Comparison of ENCODE assay signal across 24 cellular contexts in the genomic region with DNA sequence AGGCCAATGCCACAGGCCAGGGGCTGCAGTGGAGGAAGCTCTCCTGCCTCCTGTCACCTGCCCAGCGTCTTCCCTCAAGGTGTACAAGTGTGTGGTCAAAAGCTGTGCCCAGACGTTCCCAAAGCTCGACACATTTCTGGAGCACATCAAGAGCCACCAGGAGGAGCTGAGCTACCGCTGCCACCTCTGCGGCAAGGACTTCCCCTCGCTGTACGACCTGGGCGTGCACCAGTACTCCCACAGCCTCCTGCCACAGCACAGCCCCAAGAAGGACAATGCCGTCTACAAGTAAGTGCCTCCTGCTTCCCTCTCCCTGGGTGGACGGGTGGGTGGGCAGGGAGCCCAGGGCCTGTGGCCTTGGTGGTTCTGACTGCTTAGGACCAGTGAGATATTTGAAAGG. TPM values are rescaled to one million over a fixed set of nuclear protein-coding genes. Genes with fewer than 3 reads are reported as not detected.
A peak's percentile ranks its signal among the peaks of the same experiment; 100 is the strongest.
DNase-seq lines count a peak whose midpoint lies in the region; ATAC-seq and TF ChIP-seq lines count a peak whose summit lies in the region.
"Had no signal": no experiment of that assay in that cellular context is flagged by ENCODE, and none has a peak within 500 bp of the region (broad histone marks: within the 10 kb centered on the region; RNA-seq: fewer than 3 reads in every experiment).

No MANE protein-coding gene starts in this region.

- peak; percentile 18 for TF ChIP-seq CTCF in GM10266 (IDR thresholded peaks at IDR 0.05; ENCODE audit: control insufficient read depth, insufficient read depth, low read depth, missing control alignments)
- TF ChIP-seq CTCF in Panc1 (IDR thresholded peaks at IDR 0.05) = no peak
- no peak for TF ChIP-seq CTCF in left lung (IDR thresholded peaks at IDR 0.05)
- TF ChIP-seq CTCF in foreskin keratinocyte (conservative IDR thresholded peaks at IDR 0.05) = no peak

- peaks cover 20 to 29% of the 10 kb centered on the region in 2 donors for H3K4me1 Mint-ChIP-seq in stimulated activated naive B cell treated with anti-CD40 and anti-IgM and Interleukin-4, amounts not matched to agents 10 μg/mL and 1 μg/mL and 100 μg/mL, for 72 hours
- H3K4me1 Mint-ChIP-seq: T-cell had no signal

- H3K4me1 ChIP-seq in Panc1 (ENCODE audit: control insufficient read depth, insufficient read depth, low read length) = no peaks in the 10 kb centered on the region
- no peaks in the 10 kb centered on the region for H3K4me1 ChIP-seq in left lung
- no peaks in the 10 kb centered on the region for H3K4me1 ChIP-seq in effector memory CD4-positive, alpha-beta T cell (ENCODE audit: control insufficient read depth, insufficient read depth, low read length, poor library complexity, severe bottlenecking)
- H3K4me1 ChIP-seq in foreskin keratinocyte = no peaks in the 10 kb centered on the region
- H3K4me1 ChIP-seq: SJSA1 had no signal

- ATAC-seq in Panc1 (peak; percentile 69), left lung (peak; percentile 93), foreskin keratinocyte (no peak)
- ATAC-seq in stimulated activated naive B cell treated with anti-CD40 and anti-IgM and Interleukin-4, amounts not matched to agents 10 μg/mL and 1 μg/mL and 100 μg/mL, for 72 hours (replicated peaks) = no peak
- ATAC-seq: naive thymus-derived CD8-positive, alpha-beta T cell; T-cell had no signal

- no peaks in the 10 kb centered on the region for H3K9me3 Mint-ChIP-seq in stimulated activated naive B cell treated with anti-CD40 and anti-IgM and Interleukin-4, amounts not matched to agents 10 μg/mL and 1 μg/mL and 100 μg/mL, for 72 hours
- H3K9me3 Mint-ChIP-seq: activated naive CD8-positive, alpha-beta T cell treated with anti-CD3 and anti-CD28 coated beads, Interleukin-2, amount 10 ng/mL, durations not matched to agents 7 days and 5 days; naive thymus-derived CD8-positive, alpha-beta T cell; T-cell had no signal

- CTCF ChIA-PET in Panc1 (lab: Charles Lee) = no interaction called here

- peaks cover 20 to 48% of the 10 kb centered on the region in 2 donors for H3K36me3 Mint-ChIP-seq in stimulated activated naive B cell treated with anti-CD40 and anti-IgM and Interleukin-4, amounts not matched to agents 10 μg/mL and 1 μg/mL and 100 μg/mL, for 72 hours

- H3K27me3 ChIP-seq in Panc1 (ENCODE audit: control insufficient read depth, insufficient read depth, low read length) (no peaks in the 10 kb centered on the region), left lung (no peaks in the 10 kb centered on the region), foreskin keratinocyte (no peaks in the 10 kb centered on the region)
- no peaks in the 10 kb centered on the region for H3K27me3 ChIP-seq in effector memory CD4-positive, alpha-beta T cell (replicated peaks; ENCODE audit: control insufficient read depth, insufficient read depth, low read length, poor library complexity, severe bottlenecking)
- H3K27me3 ChIP-seq: SJSA1 had no signal

- no peak overlapping the region for H3K27ac Mint-ChIP-seq in stimulated activated naive B cell treated with anti-CD40 and anti-IgM and Interleukin-4, amounts not matched to agents 10 μg/mL and 1 μg/mL and 100 μg/mL, for 72 hours
- H3K27ac Mint-ChIP-seq: activated naive CD8-positive, alpha-beta T cell treated with anti-CD3 and anti-CD28 coated beads, Interleukin-2, amount 10 ng/mL, durations not matched to agents 7 days and 5 days; T-cell had no signal

- no peaks in the 10 kb centered on the region for H3K27me3 Mint-ChIP-seq in stimulated activated naive B cell treated with anti-CD40 and anti-IgM and Interleukin-4, amounts not matched to agents 10 μg/mL and 1 μg/mL and 100 μg/mL, for 72 hours
- H3K27me3 Mint-ChIP-seq: activated naive CD8-positive, alpha-beta T cell treated with anti-CD3 and anti-CD28 coated beads, Interleukin-2, amount 10 ng/mL, durations not matched to agents 7 days and 5 days; naive thymus-derived CD8-positive, alpha-beta T cell; T-cell had no signal

- POLR2A ChIA-PET in Panc1 (lab: Charles Lee) = no interaction called here

- DNase-seq in GM10266 (ENCODE audit: extremely low spot score) (no peak), Panc1 (ENCODE audit: low read depth, low spot score) (no peak), left lung (peak in 1 of 2 donors; percentile 73), NOMO-1 treated with dmso at 0.1 percent for 144 hours (lab: John Stamatoyannopoulos, UW; ENCODE audit: unreplicated experiment) (no peak), foreskin keratinocyte (no peak)
- DNase-seq in stimulated activated naive B cell treated with anti-CD40 and anti-IgM and Interleukin-4, amounts not matched to agents 10 μg/mL and 1 μg/mL and 100 μg/mL, for 72 hours = peak; percentile 20
- DNase-seq in effector memory CD4-positive, alpha-beta T cell = no peak
- DNase-seq: ACHN; activated CD4-positive, alpha-beta T cell treated with anti-CD3 and anti-CD28 coated beads, Interleukin-2, amount 50 U/mL, for 48 hours; activated CD4-positive, CD25-positive, alpha-beta regulatory T cell treated with anti-CD3 and anti-CD28 coated beads, Interleukin-2, amount 50 U/mL, for 72 hours; activated gamma-delta T cell treated with Interleukin-2 at 50 U/mL for 16 hours; activated naive CD8-positive, alpha-beta T cell treated with anti-CD3 and anti-CD28 coated beads, Interleukin-2, amount 10 ng/mL, durations not matched to agents 7 days and 5 days; activated T-cell treated with anti-CD3 and anti-CD28 coated beads, Interleukin-2, amount 50 U/mL, for 48 hours; effector CD4-positive, alpha-beta T cell; HCEC 1CT; MV-4-11; naive thymus-derived CD8-positive, alpha-beta T cell; NCI-H1436; NCI-H226; nucleus accumbens; stimulated activated naive CD4-positive, alpha-beta T cell treated with Interleukin-2 at 50 U/mL for 16 hours; T-cell had no signal

- no TSS peak for BruUV-seq in Panc1 (replicated peaks; lab: Mats Ljungman, UMichigan)

- in situ Hi-C loops in Panc1 (cut with HindIII; ENCODE audit: low pct_unique_long_range_greater_than_20kb, low sequenced_read_pairs) = no loop called here

- H3K9me3 ChIP-seq in Panc1 (ENCODE audit: control insufficient read depth, insufficient read depth, low read depth, low read length) (no peaks in the 10 kb centered on the region), left lung (no peaks in the 10 kb centered on the region)
- H3K9me3 ChIP-seq in effector memory CD4-positive, alpha-beta T cell (ENCODE audit: control insufficient read depth, low read length) = no peaks in the 10 kb centered on the region
- H3K9me3 ChIP-seq: SJSA1 had no signal

- no peak overlapping the region for H3K4me3 ChIP-seq in Panc1 (ENCODE audit: low read depth in 2 of 2, low read length in 2 of 2)
- H3K4me3 ChIP-seq in left lung = no peak overlapping the region
- H3K4me3 ChIP-seq in effector memory CD4-positive, alpha-beta T cell (ENCODE audit: insufficient read depth, low read depth, low read length, poor library complexity, severe bottlenecking) = no peak overlapping the region
- H3K4me3 ChIP-seq: SJSA1 had no signal

- no peak overlapping the region for H3K4me3 Mint-ChIP-seq in stimulated activated naive B cell treated with anti-CD40 and anti-IgM and Interleukin-4, amounts not matched to agents 10 μg/mL and 1 μg/mL and 100 μg/mL, for 72 hours
- H3K4me3 Mint-ChIP-seq: activated naive CD8-positive, alpha-beta T cell treated with anti-CD3 and anti-CD28 coated beads, Interleukin-2, amount 10 ng/mL, durations not matched to agents 7 days and 5 days; naive thymus-derived CD8-positive, alpha-beta T cell; T-cell had no signal

- intact Hi-C loops in Panc1 (cut with micrococcal nuclease; ENCODE audit: unreplicated experiment) (no loop called here), left lung (cut with DNase I) (no loop called here)

- H3K36me3 ChIP-seq in Panc1 (ENCODE audit: control insufficient read depth, insufficient read depth, low read length) (no peaks in the 10 kb centered on the region), left lung (peaks cover 0 to 79% of the 10 kb centered on the region in 2 donors)
- no peaks in the 10 kb centered on the region for H3K36me3 ChIP-seq in effector memory CD4-positive, alpha-beta T cell (ENCODE audit: control insufficient read depth, insufficient read depth, low read length)
- H3K36me3 ChIP-seq: SJSA1 had no signal

- H3K27ac ChIP-seq in Panc1 (ENCODE audit: low read length) = no peak overlapping the region
- H3K27ac ChIP-seq in left lung = no peak overlapping the region
- H3K27ac ChIP-seq in effector memory CD4-positive, alpha-beta T cell (ENCODE audit: insufficient read depth, low read length, poor library complexity, severe bottlenecking) = no peak overlapping the region
- no peak overlapping the region for H3K27ac ChIP-seq in foreskin keratinocyte
- H3K27ac ChIP-seq: epithelial cell of prostate, SJSA1 had no signal

RNA-seq across cellular contexts. Expression of a gene that starts 38.2 kb away (rescaled TPM):
- total RNA-seq in Panc1 (2021; ENCODE audit: unreplicated experiment) = 7.7 TPM
- polyA plus RNA-seq in Panc1 (2012; ENCODE audit: insufficient read length) = 7.7 TPM
- total RNA-seq in left lung = 1 to 10 TPM; 4.9 to 5.2 TPM
- total RNA-seq in foreskin keratinocyte = 3.0 and 3.2 TPM in 2 replicates
- polyA plus RNA-seq in foreskin keratinocyte = 2.7 and 2.8 TPM in 2 replicates

RNA-seq across cellular contexts. Expression of a gene that starts 41.1 kb away (rescaled TPM):
- total RNA-seq in Panc1 (2021; ENCODE audit: unreplicated experiment) (87.5 TPM), left lung (10 to 100 TPM; 83.2 to 90.5 TPM), foreskin keratinocyte (40.6 and 47.4 TPM in 2 replicates)
- 148 TPM for polyA plus RNA-seq in Panc1 (2012; ENCODE audit: insufficient read length)
- 88.5 and 96.2 TPM in 2 replicates for polyA plus RNA-seq in foreskin keratinocyte

RNA-seq across cellular contexts. Expression of a gene that starts 49.9 kb away (rescaled TPM):
- total RNA-seq in Panc1 (2021; ENCODE audit: unreplicated experiment) (12.0 TPM), left lung (10 to 100 TPM; 25.4 to 47.5 TPM), foreskin keratinocyte (6.1 and 6.7 TPM in 2 replicates)
- polyA plus RNA-seq in Panc1 (2012; ENCODE audit: insufficient read length) = 11.5 TPM
- polyA plus RNA-seq in foreskin keratinocyte = 5.9 and 6.2 TPM in 2 replicates

Comparison
In these comparisons a context has a peak if more than half of its experiments do, and no peak if none do; other contexts are left out.
1. ATAC-seq: peak in Panc1 (single experiment) and left lung (single experiment); none in stimulated activated naive B cell treated with anti-CD40 and anti-IgM and Interleukin-4, amounts not matched to agents 10 μg/mL and 1 μg/mL and 100 μg/mL, for 72 hours (0 of 2) and foreskin keratinocyte (single experiment).